ENCODE assay signal across 8 cellular contexts in the genomic region with DNA sequence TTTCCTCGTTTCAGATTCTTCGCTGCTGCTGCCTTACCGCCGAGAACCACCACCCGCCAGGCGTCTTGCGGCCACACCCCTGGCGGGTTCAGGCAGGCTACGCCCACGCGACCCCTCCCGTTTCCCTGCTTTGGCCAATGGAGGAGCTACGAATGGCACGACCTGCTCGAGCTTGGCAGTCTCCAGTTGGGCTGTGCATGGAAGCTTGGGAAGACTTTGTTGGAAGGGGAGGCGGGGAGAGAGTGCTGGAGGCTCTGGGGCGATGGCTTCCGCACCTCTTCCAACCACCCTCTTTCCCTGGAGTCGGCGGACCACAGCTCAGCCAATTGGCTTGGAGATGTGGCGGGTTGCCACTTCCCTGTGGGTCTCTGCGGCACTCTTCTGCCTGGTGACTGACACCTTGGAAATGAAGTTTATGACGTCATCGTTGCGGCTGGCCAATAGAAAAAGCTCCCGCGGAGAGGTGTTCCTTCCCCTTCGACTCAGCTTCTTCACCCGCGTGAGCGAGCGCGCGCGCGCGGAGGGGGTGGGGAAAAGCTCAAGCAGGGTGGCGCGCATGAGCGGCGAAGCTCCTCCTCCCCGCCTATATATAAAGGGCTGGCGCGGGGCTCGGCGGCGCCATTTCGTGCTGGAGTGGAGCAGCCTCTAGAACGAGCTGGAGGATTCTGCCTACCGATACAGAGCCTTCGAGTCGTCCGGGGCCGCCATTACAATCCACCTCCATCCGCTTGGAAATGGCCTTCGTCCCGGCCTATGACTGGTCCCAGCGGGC. TPM values are rescaled to one million over a fixed set of nuclear protein-coding genes. Genes with fewer than 3 reads are reported as not detected.
DNase-seq lines count a peak whose midpoint lies in the region; ATAC-seq and TF ChIP-seq lines count a peak whose summit lies in the region.

No MANE protein-coding gene starts in this region.

- H3K4me1 Mint-ChIP-seq in CD8-positive, alpha-beta T cell (ENCODE audit: low read depth): peaks cover 47% of the 10 kb centered on the region
- H3K4me1 Mint-ChIP-seq in activated CD4-positive, alpha-beta memory T cell treated with anti-CD3 and anti-CD28 coated beads, Interleukin-2, amount 10 ng/mL, durations not matched to agents 7 days and 5 days: peaks cover 29% of the 10 kb centered on the region

- WGBS in right lobe of liver (ENCODE audit: insufficient coverage, low coverage, low lambda C conversion rate, missing lambda C conversion rate): 0% methylated on average over 10 of the region's 58 CpGs

- H3K9me3 ChIP-seq in CD8-positive, alpha-beta T cell (ENCODE audit: low read length): no peaks in the 10 kb centered on the region
- H3K9me3 ChIP-seq in right lobe of liver: no peaks in the 10 kb centered on the region

- intact Hi-C loops in CD8-positive, alpha-beta T cell (cut with DNase I, micrococcal nuclease): loop anchor here (1.0 to 5.0 kb wide), 9 partner anchors 18 to 844 kb away; a partner anchor contains a TSS
- intact Hi-C loops in dorsolateral prefrontal cortex (cut with DNase I) (loop anchor here (2.0 to 5.0 kb wide), 8 partner anchors 79 to 794 kb away; a partner anchor contains a TSS), right lobe of liver (cut with DNase I) (no loop called here)

- peak; percentile 99 to 100 (median 99) for DNase-seq in CD8-positive, alpha-beta T cell
- DNase-seq in HK-2 (ENCODE audit: unreplicated experiment) (peak; percentile 100), NCI-H82 treated with DMSO at 0.1 percent for 48 hours (lab: John Stamatoyannopoulos, UW; ENCODE audit: unreplicated experiment) (peak; percentile 100), dorsolateral prefrontal cortex (peak; percentile 98 to 100 (median 99)), right lobe of liver (peak; percentile 99 to 100 (median 100))
- DNase-seq in activated CD4-positive, alpha-beta memory T cell treated with anti-CD3 and anti-CD28 coated beads, Interleukin-2, amount 10 ng/mL, durations not matched to agents 7 days and 5 days: peak; percentile 100
- DNase-seq in stimulated activated CD4-positive, alpha-beta T cell treated with anti-CD3 and anti-CD28 coated beads, Interleukin-4, amount 100 ng/mL, for 24 hours: peak; percentile 99

- peak overlapping the region; percentile 86 for H3K27ac ChIP-seq in CD8-positive, alpha-beta T cell (ENCODE audit: low read depth, low read length)
- H3K27ac ChIP-seq in dorsolateral prefrontal cortex (peak overlapping the region; percentile 99 to 100 (median 100)), right lobe of liver (peak overlapping the region; percentile 100)

- ATAC-seq in CD8-positive, alpha-beta T cell: peak; percentile 57
- peak; percentile 49 for ATAC-seq in GM19455 (IDR thresholded peaks at IDR 0.05; ENCODE audit: unreplicated experiment)
- peak; percentile 50 to 62 (median 54) for ATAC-seq in right lobe of liver

- CTCF ChIA-PET in CD8-positive, alpha-beta T cell (lab: Charles Lee): interaction anchor here (0.8 to 30.1 kb wide), 21 partner anchors 9 to 373 kb away, joined by 3 to 662 read pairs (median 5); a partner anchor contains a TSS
- CTCF ChIA-PET in activated CD4-positive, alpha-beta memory T cell treated with anti-CD3 and anti-CD28 coated beads, Interleukin-2, amount 10 ng/mL, durations not matched to agents 7 days and 5 days (lab: Charles Lee): interaction anchor here (0.7 to 13.5 kb wide), 23 partner anchors 9 to 776 kb away, joined by 3 to 259 read pairs (median 6); a partner anchor contains a TSS

- H3K27me3 ChIP-seq in CD8-positive, alpha-beta T cell (ENCODE audit: insufficient read depth, low read length): no peaks in the 10 kb centered on the region
- no peaks in the 10 kb centered on the region for H3K27me3 ChIP-seq in dorsolateral prefrontal cortex
- no peaks in the 10 kb centered on the region for H3K27me3 ChIP-seq in right lobe of liver

- peak overlapping the region; percentile 78 for H3K4me3 ChIP-seq in CD8-positive, alpha-beta T cell (ENCODE audit: low read depth, low read length)
- H3K4me3 ChIP-seq in dorsolateral prefrontal cortex (peak overlapping the region; percentile 61 to 100 (median 95)), right lobe of liver (peak overlapping the region; percentile 90 to 97 (median 95))

- peaks cover 33% of the 10 kb centered on the region for H3K4me1 ChIP-seq in CD8-positive, alpha-beta T cell (ENCODE audit: insufficient read depth, low read length)
- peaks cover 0 to 25% (median 10%) of the 10 kb centered on the region in 4 donors for H3K4me1 ChIP-seq in right lobe of liver

- H3K9me3 Mint-ChIP-seq in CD8-positive, alpha-beta T cell: no peaks in the 10 kb centered on the region
- H3K9me3 Mint-ChIP-seq in activated CD4-positive, alpha-beta memory T cell treated with anti-CD3 and anti-CD28 coated beads, Interleukin-2, amount 10 ng/mL, durations not matched to agents 7 days and 5 days: no peaks in the 10 kb centered on the region

- no peak for TF ChIP-seq CTCF in CD8-positive, alpha-beta T cell (IDR thresholded peaks at IDR 0.05)
- TF ChIP-seq CTCF in dorsolateral prefrontal cortex (IDR thresholded peaks at IDR 0.05 in 54 of 56, conservative IDR thresholded peaks at IDR 0.05 in 2 of 56; ENCODE audit: low read depth in 1 of 56, partially characterized antibody in 56 of 56) (peak in 19 of 56 donors; percentile 3 to 41 (median 9)), right lobe of liver (IDR thresholded peaks at IDR 0.05) (no peak)

- peak overlapping the region; percentile 99 for H3K27ac Mint-ChIP-seq in CD8-positive, alpha-beta T cell
- peak overlapping the region; percentile 98 for H3K27ac Mint-ChIP-seq in activated CD4-positive, alpha-beta memory T cell treated with anti-CD3 and anti-CD28 coated beads, Interleukin-2, amount 10 ng/mL, durations not matched to agents 7 days and 5 days

- peak; percentile 97 for TF ChIP-seq POLR2A in right lobe of liver (IDR thresholded peaks at IDR 0.05)

- H3K4me3 Mint-ChIP-seq in CD8-positive, alpha-beta T cell: peak overlapping the region; percentile 93
- H3K4me3 Mint-ChIP-seq in activated CD4-positive, alpha-beta memory T cell treated with anti-CD3 and anti-CD28 coated beads, Interleukin-2, amount 10 ng/mL, durations not matched to agents 7 days and 5 days: peak overlapping the region; percentile 97

- peaks cover 26% of the 10 kb centered on the region for H3K36me3 ChIP-seq in CD8-positive, alpha-beta T cell (ENCODE audit: insufficient read depth, low read length)
- H3K36me3 ChIP-seq in right lobe of liver: peaks cover 6 to 31% (median 26%) of the 10 kb centered on the region in 4 donors

- POLR2A ChIA-PET in CD8-positive, alpha-beta T cell (lab: Charles Lee): interaction anchor here (0.7 to 11.7 kb wide), 60 partner anchors 11 to 1775 kb away, joined by 3 to 296 read pairs (median 5); a partner anchor contains a TSS
- POLR2A ChIA-PET in activated CD4-positive, alpha-beta memory T cell treated with anti-CD3 and anti-CD28 coated beads, Interleukin-2, amount 10 ng/mL, durations not matched to agents 7 days and 5 days (lab: Charles Lee): interaction anchor here (0.6 to 17.7 kb wide), 82 partner anchors 8 to 1785 kb away, joined by 3 to 656 read pairs (median 4); a partner anchor contains a TSS

- no peaks in the 10 kb centered on the region for H3K27me3 Mint-ChIP-seq in CD8-positive, alpha-beta T cell (ENCODE audit: low read depth)
- H3K27me3 Mint-ChIP-seq in activated CD4-positive, alpha-beta memory T cell treated with anti-CD3 and anti-CD28 coated beads, Interleukin-2, amount 10 ng/mL, durations not matched to agents 7 days and 5 days: no peaks in the 10 kb centered on the region

- H3K36me3 Mint-ChIP-seq in CD8-positive, alpha-beta T cell: peaks cover 68% of the 10 kb centered on the region
- peaks cover 77% of the 10 kb centered on the region for H3K36me3 Mint-ChIP-seq in activated CD4-positive, alpha-beta memory T cell treated with anti-CD3 and anti-CD28 coated beads, Interleukin-2, amount 10 ng/mL, durations not matched to agents 7 days and 5 days (ENCODE audit: low read depth)

RNA-seq across cellular contexts. Expression of a gene that starts 3.4 kb away (rescaled TPM):
- total RNA-seq in CD8-positive, alpha-beta T cell: 100 to 1,000 TPM; 333 to 340 TPM
- total RNA-seq in activated CD4-positive, alpha-beta memory T cell treated with anti-CD3 and anti-CD28 coated beads, Interleukin-2, amount 10 ng/mL, durations not matched to agents 7 days and 5 days: 100 to 1,000 TPM; 290 to 297 TPM
- 100 to 1,000 TPM; 107 to 197 (median 134) TPM for total RNA-seq in dorsolateral prefrontal cortex
- total RNA-seq in right lobe of liver: 100 to 1,000 TPM in 1 of 6 experiments, 10 to 100 TPM in 5; 66.3 to 111 (median 73.7) TPM

RNA-seq across cellular contexts. Expression of a gene that starts 18.9 kb away (rescaled TPM):
- 10 to 100 TPM; 25.9 to 32.3 TPM for total RNA-seq in CD8-positive, alpha-beta T cell
- total RNA-seq in activated CD4-positive, alpha-beta memory T cell treated with anti-CD3 and anti-CD28 coated beads, Interleukin-2, amount 10 ng/mL, durations not matched to agents 7 days and 5 days: 10 to 100 TPM; 54.0 to 54.3 TPM
- total RNA-seq in dorsolateral prefrontal cortex (10 to 100 TPM in 91 of 120 experiments, 1 to 10 TPM in 29; 5.0 to 44.2 (median 15.1) TPM), right lobe of liver (10 to 100 TPM in 4 of 6 experiments, 1 to 10 TPM in 2; 6.9 to 26.2 (median 10.7) TPM)

RNA-seq across cellular contexts. Expression of a gene that starts 30.9 kb away (rescaled TPM):
- total RNA-seq in CD8-positive, alpha-beta T cell: 1 to 10 TPM; 8.9 to 9.9 TPM
- total RNA-seq in activated CD4-positive, alpha-beta memory T cell treated with anti-CD3 and anti-CD28 coated beads, Interleukin-2, amount 10 ng/mL, durations not matched to agents 7 days and 5 days: 10 to 100 TPM; 19.1 to 20.0 TPM
- total RNA-seq in dorsolateral prefrontal cortex (10 to 100 TPM in 63 of 120 experiments, 1 to 10 TPM in 57; 2.4 to 46.1 (median 10.3) TPM), right lobe of liver (10 to 100 TPM in 1 of 6 experiments, 1 to 10 TPM in 5; 1.8 to 22.0 (median 6.5) TPM)

RNA-seq across cellular contexts. Expression of a gene that starts 37.6 kb away (rescaled TPM):
- total RNA-seq in CD8-positive, alpha-beta T cell: 10 to 100 TPM; 16.2 to 18.5 TPM
- 1 to 10 TPM; 3.4 to 4.1 TPM for total RNA-seq in activated CD4-positive, alpha-beta memory T cell treated with anti-CD3 and anti-CD28 coated beads, Interleukin-2, amount 10 ng/mL, durations not matched to agents 7 days and 5 days
- total RNA-seq in dorsolateral prefrontal cortex: 1 to 10 TPM in 118 of 120 experiments, under 1 TPM in 2; 0.64 to 9.6 (median 3.2) TPM
- total RNA-seq in right lobe of liver: 1 to 10 TPM in 5 of 6 experiments, under 1 TPM in 1; 0.37 to 3.3 (median 1.2) TPM

Comparison
In these comparisons a context has a peak if more than half of its experiments do, and no peak if none do; other contexts are left out.
1. Peak in every context shown above with its lines: DNase-seq, ATAC-seq, H3K4me3 ChIP-seq and H3K27ac ChIP-seq.
2. intact Hi-C loops: an anchor here in CD8-positive, alpha-beta T cell (1.0 to 5.0 kb wide) and dorsolateral prefrontal cortex (2.0 to 5.0 kb wide); none called in right lobe of liver.